Comparison of ENCODE assay signal across 8 cellular contexts in genomic region chr10:72842164-72842563, GRCh38. TPM values are rescaled to one million over a fixed set of nuclear protein-coding genes. Genes with fewer than 3 reads are reported as not detected.
"Had no signal": no experiment of that assay in that cellular context is flagged by ENCODE, and none has a peak within 500 bp of the region (broad histone marks: within the 10 kb centered on the region; RNA-seq: fewer than 3 reads in every experiment).

No MANE protein-coding gene starts in this region.

- H3K4me3 ChIP-seq: GM12878 had no signal

- FAIRE-seq: GM12878, GM12891, GM12892, GM18507, GM19239 had no signal

- ATAC-seq: GM12878 had no signal

- DNase-seq: GDM1, GF-D8 had no signal

RNA-seq across cellular contexts. Expression of gene OIT3, which starts 51.4 kb away (rescaled TPM):
- total RNA-seq: G401, GM12878 had no signal
- polyA plus RNA-seq: GM12878 had no signal
